Comparison of ENCODE assay signal across 1 cellular context in the genomic region with DNA sequence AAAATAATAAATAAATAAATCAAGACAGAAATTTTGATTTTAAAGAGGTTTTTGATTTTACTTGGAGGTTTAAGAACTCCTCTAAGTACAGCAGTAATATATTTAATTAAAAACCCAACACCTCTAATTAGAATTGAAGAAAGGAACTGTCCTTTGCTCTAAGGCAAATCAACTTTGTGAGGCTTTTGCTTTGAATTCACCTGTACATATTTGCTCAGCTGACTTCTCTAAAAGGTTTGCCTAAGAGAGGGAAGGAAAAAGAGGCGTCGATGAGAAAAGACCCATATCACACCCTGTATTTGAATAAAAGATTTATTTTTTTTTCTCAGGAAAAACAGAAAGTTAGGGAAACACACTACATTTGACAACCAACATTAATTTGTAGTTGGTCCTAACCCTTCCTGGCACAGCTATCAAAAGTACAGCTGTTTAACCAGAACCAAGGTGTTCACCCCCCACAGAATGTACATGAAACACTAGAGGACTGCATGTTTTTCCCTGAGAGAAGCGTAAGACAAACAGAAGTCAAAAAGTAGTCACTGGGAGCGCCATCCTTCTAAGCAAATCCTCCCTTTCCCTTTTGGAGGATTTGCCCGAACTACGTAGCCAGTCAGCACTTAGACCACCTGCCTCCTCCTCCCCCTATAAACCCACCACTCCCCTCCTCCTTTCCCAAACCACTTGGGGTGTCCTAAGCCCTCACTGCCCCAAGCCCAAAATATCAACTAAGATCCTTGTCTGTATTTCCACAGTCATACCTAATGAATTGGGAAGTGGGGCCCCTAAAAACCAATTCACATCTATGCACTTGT.
TF ChIP-seq lines count a peak whose summit lies in the region.

No MANE protein-coding gene starts in this region.

TF ChIP-seq in endothelial cell of umbilical vein, 7 proteins besides CTCF, POLR2A, EP300 and RAD21:
- TF ChIP-seq POLR2AphosphoS5 (IDR thresholded peaks at IDR 0.05; ENCODE audit: insufficient read depth, low read depth, low read length) (no peak), FOS (IDR thresholded peaks at IDR 0.05; ENCODE audit: borderline replicate concordance, insufficient read depth, low read length) (no peak), JUN (IDR thresholded peaks at IDR 0.05; ENCODE audit: borderline replicate concordance, insufficient read depth, insufficient read length, low read depth) (no peak), MYC (IDR thresholded peaks at IDR 0.05; ENCODE audit: low read depth, low read length) (no peak), GATA2 (IDR thresholded peaks at IDR 0.05; ENCODE audit: insufficient read depth, insufficient read length, low read depth, low read length) (no peak), EZH2 (IDR thresholded peaks at IDR 0.05; ENCODE audit: borderline replicate concordance, low read depth, low read length, severe bottlenecking) (no peak)
- TF ChIP-seq, protein P1, sequence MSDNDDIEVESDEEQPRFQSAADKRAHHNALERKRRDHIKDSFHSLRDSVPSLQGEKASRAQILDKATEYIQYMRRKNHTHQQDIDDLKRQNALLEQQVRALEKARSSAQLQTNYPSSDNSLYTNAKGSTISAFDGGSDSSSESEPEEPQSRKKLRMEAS (IDR thresholded peaks at IDR 0.05; ENCODE audit: insufficient read depth, insufficient read length), result no peak
